In genomic region chr6:26021350-26022165, GRCh38 we compare ENCODE assay signal across 1 cellular context.
TF ChIP-seq lines count a peak whose summit lies in the region.

No MANE protein-coding gene starts in this region.

TF ChIP-seq in K562, 482 proteins besides CTCF, POLR2A, EP300 and RAD21 (continued from another document and continues in another):
- TF ChIP-seq ZNF318 (IDR thresholded peaks at IDR 0.05; ENCODE audit: borderline replicate concordance in 1 of 2, low read depth in 1 of 2) (no peak), ZNF778 (CRISPR knock-in tag; IDR thresholded peaks at IDR 0.05) (no peak), BCLAF1 (IDR thresholded peaks at IDR 0.05; ENCODE audit: borderline replicate concordance in 1 of 2, control insufficient read depth in 1 of 2, low read depth in 2 of 2, low read length in 1 of 2) (peak in 1 of 2 experiments; percentile 18; a peak in 1 of 4 replicates), ZNF398 (CRISPR knock-in tag; IDR thresholded peaks at IDR 0.05) (no peak), WHSC1 (IDR thresholded peaks at IDR 0.05; ENCODE audit: low read length) (no peak), IRF1 (CRISPR knock-in tag; IDR thresholded peaks at IDR 0.05; ENCODE audit: borderline replicate concordance) (no peak), ZMIZ1 (IDR thresholded peaks at IDR 0.05; ENCODE audit: low read depth in 2 of 2, low read length in 2 of 2) (peak in 1 of 2 experiments; percentile 66; a peak in 1 of 4 replicates), NCOA6 (IDR thresholded peaks at IDR 0.05) (no peak; the same call in 1 of the 2 replicates), DEAF1 (CRISPR knock-in tag; IDR thresholded peaks at IDR 0.05) (no peak), ZNF282 (CRISPR knock-in tag; IDR thresholded peaks at IDR 0.05) (no peak), STAT6 (CRISPR knock-in tag; IDR thresholded peaks at IDR 0.05) (peak; percentile 72; the same call in 1 of the 2 replicates), ZEB2 (IDR thresholded peaks at IDR 0.05) (peak; percentile 83), ZNF589 (CRISPR knock-in tag; IDR thresholded peaks at IDR 0.05; ENCODE audit: low read depth) (no peak), NCOA2 (IDR thresholded peaks at IDR 0.05; ENCODE audit: partially characterized antibody in 2 of 2) (no peak), ZFX (CRISPR knock-in tag; IDR thresholded peaks at IDR 0.05) (peak; percentile 48), PRPF4 (IDR thresholded peaks at IDR 0.05; ENCODE audit: insufficient read depth, low read depth, low read length, poor library complexity, severe bottlenecking) (peak; percentile 69), SIN3B (IDR thresholded peaks at IDR 0.05; ENCODE audit: low read depth) (no peak), YY1 (IDR thresholded peaks at IDR 0.05; ENCODE audit: borderline replicate concordance in 1 of 3, control insufficient read depth in 1 of 3, extremely low read depth in 1 of 3, insufficient read depth in 3 of 3, insufficient read length in 1 of 3, insufficient replicate concordance in 2 of 3, low read depth in 1 of 3, low read length in 2 of 3) (peak in 1 of 3 experiments; percentile 12), FOXP4 (CRISPR knock-in tag; IDR thresholded peaks at IDR 0.05; ENCODE audit: borderline replicate concordance) (peak; percentile 87; the same call in 1 of the 2 replicates), PATZ1 (CRISPR knock-in tag; IDR thresholded peaks at IDR 0.05; ENCODE audit: borderline replicate concordance) (no peak), ZNF3 (CRISPR knock-in tag; IDR thresholded peaks at IDR 0.05) (no peak)
